ENCODE assay signal across 19 cellular contexts in the genomic region with DNA sequence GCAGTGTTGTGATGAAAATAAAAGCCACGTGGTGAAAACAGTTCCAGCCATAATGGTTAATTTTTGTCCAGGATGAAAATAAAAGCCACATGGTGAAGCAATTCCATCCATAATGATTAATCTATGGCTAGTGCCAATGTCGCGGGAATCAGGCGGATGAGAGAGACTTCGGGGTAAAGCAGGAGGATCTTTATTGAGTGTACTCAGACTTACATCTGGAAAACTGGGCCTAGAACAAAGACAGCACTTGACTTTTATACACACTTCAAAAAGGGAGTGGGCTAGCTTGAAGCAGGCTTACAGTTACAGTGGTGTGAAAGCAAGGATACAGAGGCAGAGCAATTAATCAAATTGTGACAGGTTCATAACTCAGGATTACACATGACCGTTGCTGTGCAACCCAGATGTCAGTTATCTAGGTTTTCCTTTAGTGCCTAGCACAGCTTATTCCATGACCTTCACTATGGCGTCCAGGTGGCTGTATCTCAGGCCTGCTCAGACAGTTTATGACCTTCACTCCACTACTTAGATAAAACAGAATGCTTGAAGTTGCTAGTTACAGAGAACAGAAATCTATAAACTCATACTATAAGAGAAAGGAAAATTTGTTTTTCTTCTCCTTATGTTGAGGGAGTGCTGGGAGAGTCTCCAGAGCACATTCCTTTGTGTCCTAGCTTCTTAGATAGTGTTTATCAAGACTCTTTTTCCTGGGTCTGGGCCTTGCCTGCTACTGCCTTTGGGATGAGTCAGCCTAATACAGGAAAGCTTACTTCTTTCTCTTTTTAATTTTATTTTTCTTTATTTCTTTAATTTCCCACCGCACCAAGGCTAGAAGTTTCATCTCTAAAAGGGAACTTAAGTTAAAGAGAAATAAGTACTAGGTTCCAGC. TPM values are rescaled to one million over a fixed set of nuclear protein-coding genes. Genes with fewer than 3 reads are reported as not detected.
A peak's percentile ranks its signal among the peaks of the same experiment; 100 is the strongest.
DNase-seq lines count a peak whose midpoint lies in the region; ATAC-seq and TF ChIP-seq lines count a peak whose summit lies in the region.
"Had no signal": no experiment of that assay in that cellular context is flagged by ENCODE, and none has a peak within 500 bp of the region (broad histone marks: within the 10 kb centered on the region; RNA-seq: fewer than 3 reads in every experiment).

No MANE protein-coding gene starts in this region.

- H3K27ac Mint-ChIP-seq in stimulated activated naive B cell treated with anti-CD40 and anti-IgM and Interleukin-4, amounts not matched to agents 10 μg/mL and 1 μg/mL and 100 μg/mL, for 72 hours = no peak overlapping the region
- H3K27ac Mint-ChIP-seq in activated T-cell treated with anti-CD3 and anti-CD28 coated beads, Interleukin-2, amount 50 U/mL, for 72 hours = no peak overlapping the region
- H3K27ac Mint-ChIP-seq: activated CD4-positive, alpha-beta memory T cell treated with anti-CD3 and anti-CD28 coated beads, Interleukin-2, amount 10 ng/mL, durations not matched to agents 7 days and 5 days; stimulated activated naive CD8-positive, alpha-beta T cell treated with anti-CD3 and anti-CD28 coated beads, Interleukin-15, Interleukin-2, amounts not matched to agents 100 ng/mL and 50 ng/mL, for 24 hours had no signal

- H3K4me1 ChIP-seq in left ventricle myocardium inferior (peaks cover under 1% of the 10 kb centered on the region), smooth muscle cell (ENCODE audit: low read depth) (peaks cover 2% of the 10 kb centered on the region), SJCRH30 (0 out of 2 replicates have a peak, but pooled peaks cover 7% of the 10 kb centered on the region)
- H3K4me1 ChIP-seq: parathyroid adenoma had no signal

- no peak overlapping the region for H3K4me3 Mint-ChIP-seq in stimulated activated naive B cell treated with anti-CD40 and anti-IgM and Interleukin-4, amounts not matched to agents 10 μg/mL and 1 μg/mL and 100 μg/mL, for 72 hours
- no peak overlapping the region for H3K4me3 Mint-ChIP-seq in activated T-cell treated with anti-CD3 and anti-CD28 coated beads, Interleukin-2, amount 50 U/mL, for 72 hours
- H3K4me3 Mint-ChIP-seq: activated CD4-positive, alpha-beta memory T cell treated with anti-CD3 and anti-CD28 coated beads, Interleukin-2, amount 10 ng/mL, durations not matched to agents 7 days and 5 days; CD4-positive, alpha-beta memory T cell; stimulated activated naive CD8-positive, alpha-beta T cell treated with anti-CD3 and anti-CD28 coated beads, Interleukin-15, Interleukin-2, amounts not matched to agents 100 ng/mL and 50 ng/mL, for 24 hours had no signal

- no peak overlapping the region for H3K9ac ChIP-seq in smooth muscle cell (ENCODE audit: low read depth)
- H3K9ac ChIP-seq: parathyroid adenoma had no signal

- peaks cover 0 to 2% of the 10 kb centered on the region in 2 donors for H3K36me3 Mint-ChIP-seq in stimulated activated naive B cell treated with anti-CD40 and anti-IgM and Interleukin-4, amounts not matched to agents 10 μg/mL and 1 μg/mL and 100 μg/mL, for 72 hours
- H3K36me3 Mint-ChIP-seq in activated T-cell treated with anti-CD3 and anti-CD28 coated beads, Interleukin-2, amount 50 U/mL, for 72 hours (ENCODE audit: insufficient read depth in 2 of 2) = no peaks in the 10 kb centered on the region
- H3K36me3 Mint-ChIP-seq: CD4-positive, alpha-beta memory T cell had no signal

- ATAC-seq in Right ventricle myocardium superior (ENCODE audit: poor library complexity) = peak; percentile 51
- ATAC-seq in stimulated activated naive B cell treated with anti-CD40 and anti-IgM and Interleukin-4, amounts not matched to agents 10 μg/mL and 1 μg/mL and 100 μg/mL, for 72 hours (replicated peaks) = no peak
- no peak for ATAC-seq in activated T-cell treated with anti-CD3 and anti-CD28 coated beads, Interleukin-2, amount 50 U/mL, for 72 hours (replicated peaks in 1 of 2)

- no peaks in the 10 kb centered on the region for H3F3A ChIP-seq in smooth muscle cell (ENCODE audit: low read depth)

- intact Hi-C loops in Right ventricle myocardium superior (cut with DNase I) (no loop called here), left ventricle myocardium inferior (cut with micrococcal nuclease) (no loop called here)

- peaks cover 17 to 30% of the 10 kb centered on the region in 2 donors for H3K27me3 Mint-ChIP-seq in stimulated activated naive B cell treated with anti-CD40 and anti-IgM and Interleukin-4, amounts not matched to agents 10 μg/mL and 1 μg/mL and 100 μg/mL, for 72 hours
- peaks cover 11% of the 10 kb centered on the region for H3K27me3 Mint-ChIP-seq in activated T-cell treated with anti-CD3 and anti-CD28 coated beads, Interleukin-2, amount 50 U/mL, for 72 hours (ENCODE audit: low read depth)

- H4K20me1 ChIP-seq in smooth muscle cell (ENCODE audit: low read depth) = no peaks in the 10 kb centered on the region

- H3K4me1 Mint-ChIP-seq in stimulated activated naive B cell treated with anti-CD40 and anti-IgM and Interleukin-4, amounts not matched to agents 10 μg/mL and 1 μg/mL and 100 μg/mL, for 72 hours = no peaks in the 10 kb centered on the region
- H3K4me1 Mint-ChIP-seq in activated T-cell treated with anti-CD3 and anti-CD28 coated beads, Interleukin-2, amount 50 U/mL, for 72 hours (ENCODE audit: low read depth) = no peaks in the 10 kb centered on the region
- H3K4me1 Mint-ChIP-seq: activated CD4-positive, alpha-beta memory T cell treated with anti-CD3 and anti-CD28 coated beads, Interleukin-2, amount 10 ng/mL, durations not matched to agents 7 days and 5 days; CD4-positive, alpha-beta memory T cell had no signal

- no peak overlapping the region for H3K4me2 ChIP-seq in smooth muscle cell
- H3K4me2 ChIP-seq: PC-9 had no signal

- H3K9me3 ChIP-seq in left ventricle myocardium inferior (replicated peaks) = no peaks in the 10 kb centered on the region
- no peaks in the 10 kb centered on the region for H3K9me3 ChIP-seq in WERI-Rb-1 (ENCODE audit: severe bottlenecking)
- no peaks in the 10 kb centered on the region for H3K9me3 ChIP-seq in smooth muscle cell (replicated peaks; ENCODE audit: low read depth)
- H3K9me3 ChIP-seq in SJCRH30 (replicated peaks) = no peaks in the 10 kb centered on the region
- H3K9me3 ChIP-seq: spleen had no signal

- no peaks in the 10 kb centered on the region for H3K79me2 ChIP-seq in smooth muscle cell (ENCODE audit: low read depth)
- H3K79me2 ChIP-seq: parathyroid adenoma had no signal

- 39% methylated on average over 8 of the region's 8 CpGs for WGBS in smooth muscle cell (ENCODE audit: low lambda C conversion rate)

- H3K4me3 ChIP-seq in left ventricle myocardium inferior (no peak overlapping the region), WERI-Rb-1 (ENCODE audit: low read depth, low read length) (no peak overlapping the region), smooth muscle cell (no peak overlapping the region), SJCRH30 (no peak overlapping the region)
- H3K4me3 ChIP-seq: PC-9, spleen had no signal

- DNase-seq in Right ventricle myocardium superior (no peak), left ventricle myocardium inferior (no peak), WERI-Rb-1 (peak; percentile 20), iris pigment epithelial cell (ENCODE audit: low read depth) (peak; percentile 61), smooth muscle cell (lab: John Stamatoyannopoulos, UW; ENCODE audit: unreplicated experiment) (no peak), SJCRH30 (no peak)
- no peak for DNase-seq in stimulated activated naive B cell treated with anti-CD40 and anti-IgM and Interleukin-4, amounts not matched to agents 10 μg/mL and 1 μg/mL and 100 μg/mL, for 72 hours
- no peak for DNase-seq in activated T-cell treated with anti-CD3 and anti-CD28 coated beads, Interleukin-2, amount 50 U/mL, for 72 hours
- DNase-seq: ACHN; activated CD4-positive, alpha-beta memory T cell treated with anti-CD3 and anti-CD28 coated beads, Interleukin-2, amount 10 ng/mL, durations not matched to agents 7 days and 5 days; CD4-positive, alpha-beta memory T cell; GDM1; glutamatergic neuron; NCI-H146; PC-9; spleen had no signal

- no peaks in the 10 kb centered on the region for H3K27me3 ChIP-seq in left ventricle myocardium inferior (ENCODE audit: low read depth)
- no peaks in the 10 kb centered on the region for H3K27me3 ChIP-seq in WERI-Rb-1 (ENCODE audit: insufficient read depth, low read depth, severe bottlenecking)
- H3K27me3 ChIP-seq in smooth muscle cell (ENCODE audit: low read depth) = no peaks in the 10 kb centered on the region
- H3K27me3 ChIP-seq in SJCRH30 = no peaks in the 10 kb centered on the region
- H3K27me3 ChIP-seq: spleen had no signal

- H3K36me3 ChIP-seq in left ventricle myocardium inferior (no peaks in the 10 kb centered on the region), WERI-Rb-1 (no peaks in the 10 kb centered on the region), smooth muscle cell (ENCODE audit: low read depth) (no peaks in the 10 kb centered on the region), SJCRH30 (no peaks in the 10 kb centered on the region)
- H3K36me3 ChIP-seq: spleen had no signal

- H2AFZ ChIP-seq in smooth muscle cell (ENCODE audit: low read depth) = peak overlapping the region; percentile 20
- H2AFZ ChIP-seq: parathyroid adenoma, PC-9 had no signal

- H3K9me3 Mint-ChIP-seq in stimulated activated naive B cell treated with anti-CD40 and anti-IgM and Interleukin-4, amounts not matched to agents 10 μg/mL and 1 μg/mL and 100 μg/mL, for 72 hours = no peaks in the 10 kb centered on the region
- no peaks in the 10 kb centered on the region for H3K9me3 Mint-ChIP-seq in activated T-cell treated with anti-CD3 and anti-CD28 coated beads, Interleukin-2, amount 50 U/mL, for 72 hours
- H3K9me3 Mint-ChIP-seq: activated CD4-positive, alpha-beta memory T cell treated with anti-CD3 and anti-CD28 coated beads, Interleukin-2, amount 10 ng/mL, durations not matched to agents 7 days and 5 days; CD4-positive, alpha-beta memory T cell; stimulated activated naive CD8-positive, alpha-beta T cell treated with anti-CD3 and anti-CD28 coated beads, Interleukin-15, Interleukin-2, amounts not matched to agents 100 ng/mL and 50 ng/mL, for 24 hours had no signal

- TF ChIP-seq CTCF in left ventricle myocardium inferior (IDR thresholded peaks at IDR 0.05; ENCODE audit: borderline replicate concordance) (no peak), WERI-Rb-1 (IDR thresholded peaks at IDR 0.05; ENCODE audit: low read depth, low read length) (no peak), smooth muscle cell (IDR thresholded peaks at IDR 0.05; ENCODE audit: borderline replicate concordance, insufficient read depth, poor library complexity, severe bottlenecking) (no peak)

- H3K27ac ChIP-seq in left ventricle myocardium inferior (replicated peaks) (no peak overlapping the region), WERI-Rb-1 (0 out of 2 replicates have a peak overlapping the region, but pooled peaks have one; percentile 2), smooth muscle cell (ENCODE audit: low read depth) (peak overlapping the region; percentile 49), SJCRH30 (no peak overlapping the region)
- H3K27ac ChIP-seq: HL-60, parathyroid adenoma, PC-9, spleen had no signal

RNA-seq across cellular contexts. Expression of a gene that starts 5.9 kb away (rescaled TPM):
- total RNA-seq in Right ventricle myocardium superior = 59.1 TPM
- 64.7 TPM for total RNA-seq in left ventricle myocardium inferior
- 17.7 and 36.8 TPM in 2 replicates for total RNA-seq in smooth muscle cell
- 56.5 and 57.6 TPM in 2 replicates for polyA plus RNA-seq in smooth muscle cell
- total RNA-seq in SJCRH30 (2014; rRNA removed; shearing (Covaris generic)) = 20.5 and 22.6 TPM in 2 replicates
- 10 to 100 TPM; 14.7 to 19.5 TPM for total RNA-seq in activated T-cell treated with anti-CD3 and anti-CD28 coated beads, Interleukin-2, amount 50 U/mL, for 72 hours

RNA-seq across cellular contexts. Expression of a gene that starts 32.6 kb away (rescaled TPM):
- total RNA-seq in Right ventricle myocardium superior = 7.0 TPM
- 6.0 TPM for total RNA-seq in left ventricle myocardium inferior
- total RNA-seq in smooth muscle cell = 31.2 and 42.7 TPM in 2 replicates
- polyA plus RNA-seq in smooth muscle cell = 34.8 and 39.5 TPM in 2 replicates
- total RNA-seq in SJCRH30 (2014; rRNA removed; shearing (Covaris generic)) = 25.0 and 27.0 TPM in 2 replicates
- total RNA-seq in activated T-cell treated with anti-CD3 and anti-CD28 coated beads, Interleukin-2, amount 50 U/mL, for 72 hours = 10 to 100 TPM; 25.1 to 30.3 TPM

Comparison
In these comparisons a context has a peak if more than half of its experiments do, and no peak if none do; other contexts are left out.
1. DNase-seq: peak in WERI-Rb-1 (single experiment) and iris pigment epithelial cell (single experiment); none in Right ventricle myocardium superior (single experiment), left ventricle myocardium inferior (single experiment), smooth muscle cell (single experiment), stimulated activated naive B cell treated with anti-CD40 and anti-IgM and Interleukin-4, amounts not matched to agents 10 μg/mL and 1 μg/mL and 100 μg/mL, for 72 hours (single experiment), SJCRH30 (0 of 2) and activated T-cell treated with anti-CD3 and anti-CD28 coated beads, Interleukin-2, amount 50 U/mL, for 72 hours (0 of 2).
2. H3K27ac ChIP-seq: peak in WERI-Rb-1 (single experiment) and smooth muscle cell (single experiment); none in left ventricle myocardium inferior (single experiment) and SJCRH30 (single experiment).